ENCODE assay signal across 24 cellular contexts in genomic region chr17:5813357-5813756, GRCh38.
"Had no signal": no experiment of that assay in that cellular context is flagged by ENCODE, and none has a peak within 500 bp of the region (broad histone marks: within the 10 kb centered on the region; RNA-seq: fewer than 3 reads in every experiment).

No MANE protein-coding gene starts in this region.

- H3K4me1 Mint-ChIP-seq: naive thymus-derived CD4-positive, alpha-beta T cell; stimulated activated memory B cell treated with anti-CD40 and anti-IgM and Interleukin-4, amounts not matched to agents 10 μg/mL and 1 μg/mL and 100 μg/mL, for 72 hours had no signal

- H3K4me3 ChIP-seq: esophagus squamous epithelium, gastroesophageal sphincter, lung, spleen, tibial artery, upper lobe of left lung, uterus had no signal

- DNase-seq: effector memory CD8-positive, alpha-beta T cell; esophagus squamous epithelium; foreskin fibroblast; glutamatergic neuron; left colon; left ventricle myocardium superior; mesenchymal stem cell; naive thymus-derived CD4-positive, alpha-beta T cell; nephron progenitor cell; posterior cingulate gyrus; spleen; stimulated activated CD4-positive, alpha-beta T cell treated with anti-CD3 and anti-CD28 coated beads, Interleukin-15, amount 100 ng/mL, for 24 hours; stimulated activated CD4-positive, alpha-beta T cell treated with anti-CD3 and anti-CD28 coated beads, Interleukin-1b, Interleukin-23, amount 100 ng/mL, for 48 hours; stimulated activated CD4-positive, alpha-beta T cell treated with anti-CD3 and anti-CD28 coated beads, Interleukin-4, amount 100 ng/mL, for 24 hours; tibial artery; upper lobe of left lung; uterus had no signal

- ATAC-seq: effector memory CD8-positive, alpha-beta T cell; gastroesophageal sphincter; left colon; left ventricle myocardium superior; naive thymus-derived CD4-positive, alpha-beta T cell; sciatic nerve; stimulated activated memory B cell treated with anti-CD40 and anti-IgM and Interleukin-4, amounts not matched to agents 10 μg/mL and 1 μg/mL and 100 μg/mL, for 72 hours had no signal

- H3K27ac Mint-ChIP-seq: dendritic cell treated with granulocyte-macrophage colony-stimulating factor and Interleukin-4, amounts not matched to agents 40 ng/mL and 50 ng/mL, for 4 days; effector memory CD8-positive, alpha-beta T cell; naive thymus-derived CD4-positive, alpha-beta T cell; nephron progenitor cell; stimulated activated memory B cell treated with anti-CD40 and anti-IgM and Interleukin-4, amounts not matched to agents 10 μg/mL and 1 μg/mL and 100 μg/mL, for 72 hours; stimulated activated naive CD8-positive, alpha-beta T cell treated with anti-CD3 and anti-CD28 coated beads, Interleukin-15, Interleukin-2, amounts not matched to agents 100 ng/mL and 50 ng/mL, for 24 hours had no signal

- H3K27ac ChIP-seq: esophagus squamous epithelium, gastroesophageal sphincter, neutrophil, spleen, tibial artery, upper lobe of left lung, uterus had no signal

- H3K27me3 ChIP-seq: tibial artery, upper lobe of left lung had no signal

- H3K4me1 ChIP-seq: esophagus squamous epithelium, gastroesophageal sphincter, spleen, upper lobe of left lung, uterus had no signal

- H3K4me3 Mint-ChIP-seq: dendritic cell treated with granulocyte-macrophage colony-stimulating factor and Interleukin-4, amounts not matched to agents 40 ng/mL and 50 ng/mL, for 4 days; effector memory CD8-positive, alpha-beta T cell; naive thymus-derived CD4-positive, alpha-beta T cell; nephron progenitor cell; stimulated activated memory B cell treated with anti-CD40 and anti-IgM and Interleukin-4, amounts not matched to agents 10 μg/mL and 1 μg/mL and 100 μg/mL, for 72 hours; stimulated activated naive CD8-positive, alpha-beta T cell treated with anti-CD3 and anti-CD28 coated beads, Interleukin-15, Interleukin-2, amounts not matched to agents 100 ng/mL and 50 ng/mL, for 24 hours had no signal

- H3K36me3 ChIP-seq: esophagus squamous epithelium, gastroesophageal sphincter, neutrophil, spleen, tibial artery, upper lobe of left lung, uterus had no signal
